Comparison of ENCODE assay signal across 31 cellular contexts in the genomic region with DNA sequence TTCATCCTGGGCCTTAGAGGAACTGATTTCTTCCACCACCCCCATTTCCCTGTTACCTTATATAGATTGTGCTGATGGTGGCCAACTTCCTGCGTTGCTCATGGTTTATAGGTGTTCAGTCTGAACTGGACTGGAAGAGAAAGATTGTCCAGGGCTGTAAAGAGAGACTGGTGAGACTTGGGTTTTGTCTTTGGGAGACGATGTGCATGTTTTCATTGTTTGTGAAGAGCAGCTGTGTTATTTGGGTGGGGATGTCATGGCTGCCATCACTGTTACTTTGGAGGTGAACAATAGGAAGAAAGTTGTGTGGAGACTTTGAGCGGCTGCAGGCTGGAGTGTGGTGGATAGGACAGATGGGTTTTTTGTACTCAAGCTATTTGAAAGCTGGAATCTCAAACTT.
"Had no signal": no experiment of that assay in that cellular context is flagged by ENCODE, and none has a peak within 500 bp of the region (broad histone marks: within the 10 kb centered on the region; RNA-seq: fewer than 3 reads in every experiment).

No MANE protein-coding gene starts in this region.

- H3K9me3 ChIP-seq: adrenal gland, body of pancreas had no signal

- ATAC-seq: activated CD4-positive, alpha-beta T cell treated with anti-CD3 and anti-CD28 coated beads for 36 hours; activated CD8-positive, alpha-beta memory T cell treated with anti-CD3 and anti-CD28 coated beads, Interleukin-2, amount 10 ng/mL, durations not matched to agents 7 days and 5 days; activated CD8-positive, alpha-beta T cell treated with anti-CD3 and anti-CD28 coated beads, Interleukin-2, amount 10 ng/mL, durations not matched to agents 7 days and 5 days; activated naive CD8-positive, alpha-beta T cell treated with anti-CD3 and anti-CD28 coated beads, Interleukin-2, amount 50 U/mL, for 24 hours; body of pancreas; esophagus mucosa had no signal

- H3K27ac ChIP-seq: adrenal gland, body of pancreas had no signal

- H3K4me3 ChIP-seq: adrenal gland, body of pancreas had no signal

- FAIRE-seq: colon, endometrium, frontal cortex had no signal

- H3K27me3 Mint-ChIP-seq: activated naive CD8-positive, alpha-beta T cell treated with anti-CD3 and anti-CD28 coated beads for 36 hours had no signal

- H3K9me3 Mint-ChIP-seq: activated CD4-positive, alpha-beta memory T cell treated with anti-CD3 and anti-CD28 coated beads for 36 hours; activated CD4-positive, alpha-beta T cell treated with anti-CD3 and anti-CD28 coated beads, Interleukin-2, amount 10 ng/mL, durations not matched to agents 24 days and 14 days; activated naive CD4-positive, alpha-beta T cell treated with anti-CD3 and anti-CD28 coated beads for 36 hours; activated naive CD4-positive, alpha-beta T cell treated with anti-CD3 and anti-CD28 coated beads, Interleukin-2, amount 50 U/mL, for 24 hours; activated naive CD8-positive, alpha-beta T cell treated with anti-CD3 and anti-CD28 coated beads for 36 hours; activated naive CD8-positive, alpha-beta T cell treated with anti-CD3 and anti-CD28 coated beads, Interleukin-2, amount 50 U/mL, for 24 hours; activated T-helper 1 cell treated with anti-CD3 and anti-CD28 coated beads, Interleukin-12 subunit alpha, Interleukin-12 subunit beta, Interleukin-2, Interleukin-4 antibody, amounts not matched to agents 30 ng/mL and 10 ng/mL and 1 ng/mL, durations not matched to agents 14 hours and 24 hours and 36 hours; activated T-helper 2 cell treated with anti-CD3 and anti-CD28 coated beads, Interferon-gamma antibody, Interleukin-2, Interleukin-4, amounts not matched to agents 10 μg/mL and 5 μg/mL and 100 μg/mL, durations not matched to agents 14 hours and 24 hours and 36 hours had no signal

- H3K36me3 Mint-ChIP-seq: activated CD4-positive, alpha-beta memory T cell treated with anti-CD3 and anti-CD28 coated beads for 36 hours; activated CD8-positive, alpha-beta memory T cell treated with anti-CD3 and anti-CD28 coated beads, Interleukin-2, amount 10 ng/mL, durations not matched to agents 7 days and 5 days; activated naive CD4-positive, alpha-beta T cell treated with anti-CD3 and anti-CD28 coated beads, Interleukin-2, amount 50 U/mL, for 24 hours; activated naive CD8-positive, alpha-beta T cell treated with anti-CD3 and anti-CD28 coated beads for 36 hours had no signal

- DNase-seq: activated CD4-positive, alpha-beta memory T cell treated with anti-CD3 and anti-CD28 coated beads for 36 hours; activated CD4-positive, alpha-beta T cell treated with anti-CD3 and anti-CD28 coated beads for 36 hours; activated CD4-positive, alpha-beta T cell treated with anti-CD3 and anti-CD28 coated beads, Interleukin-2, amount 10 ng/mL, durations not matched to agents 24 days and 14 days; activated CD4-positive, CD25-positive, alpha-beta regulatory T cell; activated CD4-positive, CD25-positive, alpha-beta regulatory T cell treated with anti-CD3 and anti-CD28 coated beads, Interleukin-2, amount 50 U/mL, for 72 hours; activated CD8-positive, alpha-beta memory T cell treated with anti-CD3 and anti-CD28 coated beads, Interleukin-2, amount 50 U/mL, for 4 hours; activated CD8-positive, alpha-beta T cell treated with anti-CD3 and anti-CD28 coated beads, Interleukin-2, amount 10 ng/mL, durations not matched to agents 7 days and 5 days; activated effector memory CD4-positive, alpha-beta T cell treated with anti-CD3 and anti-CD28 coated beads, Interleukin-2, amount 50 U/mL, for 16 hours; activated naive CD4-positive, alpha-beta T cell treated with anti-CD3 and anti-CD28 coated beads for 36 hours; activated naive CD8-positive, alpha-beta T cell treated with anti-CD3 and anti-CD28 coated beads for 36 hours; activated naive CD8-positive, alpha-beta T cell treated with anti-CD3 and anti-CD28 coated beads, Interleukin-2, amount 50 U/mL, for 24 hours; activated T-cell treated with anti-CD3 and anti-CD28 coated beads, Interleukin-2, amount 50 U/mL, for 1 hour; activated T-cell treated with anti-CD3 and anti-CD28 coated beads, Interleukin-2, amount 50 U/mL, for 48 hours; amygdala; aorta; body of pancreas; caudate nucleus; cortex of kidney; dermis blood vessel endothelial cell; effector CD8-positive, alpha-beta T cell; foreskin fibroblast; T-helper 2 cell had no signal

- H3K4me3 Mint-ChIP-seq: activated CD4-positive, alpha-beta memory T cell treated with anti-CD3 and anti-CD28 coated beads for 36 hours; activated CD4-positive, alpha-beta T cell treated with anti-CD3 and anti-CD28 coated beads for 36 hours; activated CD4-positive, alpha-beta T cell treated with anti-CD3 and anti-CD28 coated beads, Interleukin-2, amount 10 ng/mL, durations not matched to agents 24 days and 14 days; activated CD8-positive, alpha-beta memory T cell treated with anti-CD3 and anti-CD28 coated beads, Interleukin-2, amount 10 ng/mL, durations not matched to agents 7 days and 5 days; activated CD8-positive, alpha-beta T cell treated with anti-CD3 and anti-CD28 coated beads, Interleukin-2, amount 10 ng/mL, durations not matched to agents 7 days and 5 days; activated naive CD4-positive, alpha-beta T cell treated with anti-CD3 and anti-CD28 coated beads for 36 hours; activated naive CD4-positive, alpha-beta T cell treated with anti-CD3 and anti-CD28 coated beads, Interleukin-2, amount 50 U/mL, for 24 hours; activated naive CD8-positive, alpha-beta T cell treated with anti-CD3 and anti-CD28 coated beads for 36 hours; activated naive CD8-positive, alpha-beta T cell treated with anti-CD3 and anti-CD28 coated beads, Interleukin-2, amount 50 U/mL, for 24 hours; activated T-helper 1 cell treated with anti-CD3 and anti-CD28 coated beads, Interleukin-12 subunit alpha, Interleukin-12 subunit beta, Interleukin-2, Interleukin-4 antibody, amounts not matched to agents 30 ng/mL and 10 ng/mL and 1 ng/mL, durations not matched to agents 14 hours and 24 hours and 36 hours had no signal

- H3K4me1 ChIP-seq: adrenal gland, body of pancreas had no signal

- H3K27ac Mint-ChIP-seq: activated CD4-positive, alpha-beta memory T cell treated with anti-CD3 and anti-CD28 coated beads for 36 hours; activated CD4-positive, alpha-beta T cell treated with anti-CD3 and anti-CD28 coated beads for 36 hours; activated CD4-positive, alpha-beta T cell treated with anti-CD3 and anti-CD28 coated beads, Interleukin-2, amount 10 ng/mL, durations not matched to agents 24 days and 14 days; activated CD8-positive, alpha-beta memory T cell treated with anti-CD3 and anti-CD28 coated beads, Interleukin-2, amount 10 ng/mL, durations not matched to agents 7 days and 5 days; activated CD8-positive, alpha-beta T cell treated with anti-CD3 and anti-CD28 coated beads, Interleukin-2, amount 10 ng/mL, durations not matched to agents 7 days and 5 days; activated naive CD4-positive, alpha-beta T cell treated with anti-CD3 and anti-CD28 coated beads for 36 hours; activated naive CD4-positive, alpha-beta T cell treated with anti-CD3 and anti-CD28 coated beads, Interleukin-2, amount 50 U/mL, for 24 hours; activated naive CD8-positive, alpha-beta T cell treated with anti-CD3 and anti-CD28 coated beads for 36 hours; activated naive CD8-positive, alpha-beta T cell treated with anti-CD3 and anti-CD28 coated beads, Interleukin-2, amount 50 U/mL, for 24 hours; activated T-helper 1 cell treated with anti-CD3 and anti-CD28 coated beads, Interleukin-12 subunit alpha, Interleukin-12 subunit beta, Interleukin-2, Interleukin-4 antibody, amounts not matched to agents 30 ng/mL and 10 ng/mL and 1 ng/mL, durations not matched to agents 14 hours and 24 hours and 36 hours; activated T-helper 2 cell treated with anti-CD3 and anti-CD28 coated beads, Interferon-gamma antibody, Interleukin-2, Interleukin-4, amounts not matched to agents 10 μg/mL and 5 μg/mL and 100 μg/mL, durations not matched to agents 14 hours and 24 hours and 36 hours had no signal

- H3K4me1 Mint-ChIP-seq: activated CD4-positive, alpha-beta T cell treated with anti-CD3 and anti-CD28 coated beads, Interleukin-2, amount 10 ng/mL, durations not matched to agents 24 days and 14 days; activated CD8-positive, alpha-beta memory T cell treated with anti-CD3 and anti-CD28 coated beads, Interleukin-2, amount 10 ng/mL, durations not matched to agents 7 days and 5 days; activated naive CD8-positive, alpha-beta T cell treated with anti-CD3 and anti-CD28 coated beads for 36 hours; activated naive CD8-positive, alpha-beta T cell treated with anti-CD3 and anti-CD28 coated beads, Interleukin-2, amount 50 U/mL, for 24 hours had no signal

- H3K27me3 ChIP-seq: body of pancreas had no signal

- H3K36me3 ChIP-seq: adrenal gland had no signal
